ENCODE assay signal across 27 cellular contexts in the genomic region with DNA sequence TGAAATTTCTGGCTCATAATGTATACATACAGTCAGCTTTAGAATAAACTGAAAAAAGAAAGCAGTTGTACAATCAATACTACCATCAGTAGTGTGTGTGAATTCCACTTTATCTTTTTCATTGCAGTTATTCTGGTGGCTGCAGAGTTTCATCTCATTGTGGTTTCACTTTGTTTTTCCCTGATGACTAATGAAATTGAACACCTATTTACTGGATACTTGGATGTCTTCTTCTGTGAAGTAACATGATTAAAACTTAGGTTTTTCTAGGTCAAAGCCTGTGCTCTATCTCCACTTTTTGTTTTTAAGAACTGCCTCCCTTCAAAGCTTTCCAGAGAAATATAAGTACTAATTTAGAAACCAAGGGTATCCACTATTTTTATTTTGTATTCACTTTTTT.
DNase-seq lines count a peak whose midpoint lies in the region; ATAC-seq and TF ChIP-seq lines count a peak whose summit lies in the region.
"Had no signal": no experiment of that assay in that cellular context is flagged by ENCODE, and none has a peak within 500 bp of the region (broad histone marks: within the 10 kb centered on the region; RNA-seq: fewer than 3 reads in every experiment).

No MANE protein-coding gene starts in this region.

- H3K27me3 ChIP-seq in GM23248 (replicated peaks; ENCODE audit: insufficient read depth) (0 out of 2 replicates have a peak, but pooled peaks cover 3% of the 10 kb centered on the region), Loucy (ENCODE audit: insufficient read depth, low read length, poor library complexity, severe bottlenecking) (no peaks in the 10 kb centered on the region), neuron (ENCODE audit: insufficient read depth, low read length) (no peaks in the 10 kb centered on the region)
- H3K27me3 ChIP-seq: esophagus muscularis mucosa, right atrium auricular region, stomach, tibial nerve had no signal

- in situ Hi-C loops in GM23248 (cut with MboI) = no loop called here

- DNase-seq in GM23248 (peak; percentile 37), epithelial cell of esophagus (ENCODE audit: low read depth) (peak; percentile 17)
- DNase-seq in activated CD8-positive, alpha-beta memory T cell treated with anti-CD3 and anti-CD28 coated beads, Interleukin-2, amount 50 U/mL, for 4 hours = no peak
- DNase-seq in activated naive CD4-positive, alpha-beta T cell treated with Interleukin-2 at 50 U/mL for 16 hours = no peak
- DNase-seq: activated CD4-positive, alpha-beta T cell treated with anti-CD3 and anti-CD28 coated beads, Interleukin-2, amount 10 ng/mL, durations not matched to agents 24 days and 14 days; AML-193; DND-41; effector memory CD4-positive, alpha-beta T cell; glutamatergic neuron; GOT3; mesendoderm; naive B cell; NCI-H1105 treated with DMSO at 0.1 percent for 48 hours; NCI-H2081; NK-92 treated with Interleukin-12 subunit alpha and Interleukin-12 subunit beta, amount 100 ng/mL, for 24 hours; stimulated activated CD4-positive, alpha-beta T cell treated with anti-CD3 and anti-CD28 coated beads, Interleukin-12 subunit alpha, Interleukin-12 subunit beta, amount 100 ng/mL, for 4 hours; stomach had no signal

- TF ChIP-seq CTCF in Loucy (conservative IDR thresholded peaks at IDR 0.05; ENCODE audit: low read length) = no peak
- no peak for TF ChIP-seq CTCF in epithelial cell of esophagus (IDR thresholded peaks at IDR 0.05; ENCODE audit: insufficient read depth, low read depth, low read length, missing control alignments)

- no peaks in the 10 kb centered on the region for H3K36me3 ChIP-seq in GM23248 (ENCODE audit: low read depth)
- no peaks in the 10 kb centered on the region for H3K36me3 ChIP-seq in Loucy (ENCODE audit: insufficient read depth, low read length)
- H3K36me3 ChIP-seq in neuron (ENCODE audit: insufficient read depth, low read length) = no peaks in the 10 kb centered on the region
- H3K36me3 ChIP-seq: esophagus muscularis mucosa, right atrium auricular region, stomach, tibial nerve had no signal

- H4K20me1 ChIP-seq in GM23248 (ENCODE audit: insufficient read depth) = no peaks in the 10 kb centered on the region
- no peaks in the 10 kb centered on the region for H4K20me1 ChIP-seq in Loucy (ENCODE audit: insufficient read depth, low read length, poor library complexity, severe bottlenecking)

- peak overlapping the region; percentile 15 for H3K4me2 ChIP-seq in GM23248 (ENCODE audit: unreplicated experiment)
- H3K4me2 ChIP-seq in Loucy (ENCODE audit: low read depth, low read length, poor library complexity, severe bottlenecking) = peak overlapping the region; percentile 8
- H3K4me2 ChIP-seq: KMS-11 had no signal

- H3K9me3 ChIP-seq in GM23248 (ENCODE audit: low read depth) (no peaks in the 10 kb centered on the region), Loucy (ENCODE audit: insufficient read depth, low read depth, low read length) (no peaks in the 10 kb centered on the region), neuron (ENCODE audit: low read length) (no peaks in the 10 kb centered on the region)
- H3K9me3 ChIP-seq: esophagus muscularis mucosa, right atrium auricular region, stomach, tibial nerve had no signal

- ATAC-seq in GM19463 (IDR thresholded peaks at IDR 0.05; ENCODE audit: unreplicated experiment) (no peak), HG03139 (IDR thresholded peaks at IDR 0.05; ENCODE audit: unreplicated experiment) (no peak)
- ATAC-seq: activated T-helper 17 cell treated with anti-CD3 and anti-CD28 coated beads, Interleukin-2, amount 50 U/mL, for 72 hours had no signal

- H3K9ac ChIP-seq in GM23248 (no peak overlapping the region), Loucy (ENCODE audit: low read depth, low read length, poor library complexity, severe bottlenecking) (no peak overlapping the region)
- H3K9ac ChIP-seq: KMS-11 had no signal

- H3K9me2 ChIP-seq in GM23248 (ENCODE audit: insufficient read depth) (no peaks in the 10 kb centered on the region), Loucy (replicated peaks; ENCODE audit: low read depth, low read length) (no peaks in the 10 kb centered on the region)

- H3K4me3 ChIP-seq in GM23248 (no peak overlapping the region), Loucy (ENCODE audit: low read length, poor library complexity, severe bottlenecking) (no peak overlapping the region), epithelial cell of esophagus (ENCODE audit: low read length) (no peak overlapping the region), neuron (ENCODE audit: low read length) (no peak overlapping the region)
- H3K4me3 ChIP-seq: esophagus muscularis mucosa, right atrium auricular region, stomach, tibial nerve had no signal

- H2AFZ ChIP-seq in GM23248 (no peak overlapping the region), Loucy (ENCODE audit: low read length) (no peak overlapping the region), neuron (ENCODE audit: low read depth, low read length) (peak overlapping the region; percentile 67)

- H3K27ac ChIP-seq in GM23248 = no peak overlapping the region
- H3K27ac ChIP-seq: esophagus muscularis mucosa, KMS-11, right atrium auricular region, stomach, tibial nerve, VCaP had no signal

- no peaks in the 10 kb centered on the region for H3K79me2 ChIP-seq in GM23248 (ENCODE audit: insufficient read depth)
- no peaks in the 10 kb centered on the region for H3K79me2 ChIP-seq in Loucy (ENCODE audit: insufficient read depth, low read length)

- peaks cover 24% of the 10 kb centered on the region for H3K4me1 ChIP-seq in GM23248 (ENCODE audit: insufficient read depth)
- peaks cover 11% of the 10 kb centered on the region for H3K4me1 ChIP-seq in Loucy (ENCODE audit: insufficient read depth, low read length, poor library complexity, severe bottlenecking)
- peaks cover 18% of the 10 kb centered on the region for H3K4me1 ChIP-seq in neuron (ENCODE audit: insufficient read depth, low read length)
- H3K4me1 ChIP-seq: esophagus muscularis mucosa, right atrium auricular region, stomach, tibial nerve had no signal

- no peaks in the 10 kb centered on the region for H3F3A ChIP-seq in GM23248 (ENCODE audit: insufficient read depth)
- H3F3A ChIP-seq in Loucy (ENCODE audit: low read depth) = no peaks in the 10 kb centered on the region

Comparison
In these comparisons a context has a peak if more than half of its experiments do, and no peak if none do; other contexts are left out.
1. DNase-seq: peak in GM23248 (single experiment) and epithelial cell of esophagus (single experiment); none in activated CD8-positive, alpha-beta memory T cell treated with anti-CD3 and anti-CD28 coated beads, Interleukin-2, amount 50 U/mL, for 4 hours (single experiment) and activated naive CD4-positive, alpha-beta T cell treated with Interleukin-2 at 50 U/mL for 16 hours (single experiment).